In the genomic region with DNA sequence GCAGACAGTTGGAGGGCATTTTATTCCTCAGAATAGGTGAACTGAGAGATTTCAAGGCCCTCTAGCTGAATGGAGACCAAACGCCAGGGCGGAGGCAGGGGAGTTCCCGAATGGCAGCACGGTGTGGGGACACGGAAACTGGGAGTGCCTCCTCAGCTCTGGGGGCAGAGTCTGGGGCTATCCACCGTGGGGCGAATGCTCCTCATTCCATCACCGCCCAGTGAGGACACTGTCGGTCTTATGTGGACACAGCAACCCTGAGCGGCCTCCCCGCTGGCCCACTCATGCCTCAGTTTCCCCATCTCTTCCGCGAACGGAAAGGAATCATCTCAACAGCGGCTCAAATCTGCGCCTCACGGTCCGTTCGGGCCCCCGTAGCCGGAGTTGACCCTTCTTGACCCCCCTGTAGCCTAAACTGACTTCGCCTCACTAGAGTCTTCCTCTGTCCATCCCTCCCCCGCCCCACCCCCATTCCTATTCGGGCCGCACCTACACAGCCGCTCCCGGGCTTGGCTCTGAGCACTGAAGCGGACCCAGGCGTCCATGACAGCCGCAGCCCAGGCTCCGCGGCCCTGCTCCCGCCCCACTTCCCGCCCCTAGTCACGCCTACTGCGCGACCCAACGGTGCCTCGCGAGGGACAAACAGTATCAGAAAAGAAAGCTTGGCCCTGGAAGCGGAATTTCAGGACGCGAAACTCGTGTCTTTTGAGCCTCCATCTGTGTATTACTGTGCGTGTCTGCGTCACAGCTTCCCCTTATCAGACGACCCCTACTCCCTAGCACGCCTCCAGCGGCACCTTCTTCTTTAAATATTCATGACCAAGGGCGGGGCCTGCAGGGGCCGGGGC, we compare ENCODE assay signal across 1 cellular context.
TF ChIP-seq lines count a peak whose summit lies in the region.

A gene with protein sequence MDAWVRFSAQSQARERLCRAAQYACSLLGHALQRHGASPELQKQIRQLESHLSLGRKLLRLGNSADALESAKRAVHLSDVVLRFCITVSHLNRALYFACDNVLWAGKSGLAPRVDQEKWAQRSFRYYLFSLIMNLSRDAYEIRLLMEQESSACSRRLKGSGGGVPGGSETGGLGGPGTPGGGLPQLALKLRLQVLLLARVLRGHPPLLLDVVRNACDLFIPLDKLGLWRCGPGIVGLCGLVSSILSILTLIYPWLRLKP (minus strand): TSS at position 574 of the 848 bp plus-strand sequence. CDS start 29 bp downstream, at position 545.

TF ChIP-seq in HepG2, 621 proteins besides CTCF, POLR2A, EP300 and RAD21 (continued from another document and continues in another):
- TF ChIP-seq PRDM15 (CRISPR knock-in tag; IDR thresholded peaks at IDR 0.05) (0 out of 2 replicates have a peak, but pooled peaks have one; percentile 32), TBL1XR1 (IDR thresholded peaks at IDR 0.05; ENCODE audit: borderline replicate concordance, low read length, partially characterized antibody) (no peak), TGIF2 (CRISPR knock-in tag; IDR thresholded peaks at IDR 0.05) (peak; percentile 73; the same call in 1 of the 2 replicates), DNMT1 (CRISPR knock-in tag; IDR thresholded peaks at IDR 0.05) (no peak), PCBP2 (optimal IDR thresholded peaks at IDR 0.05; ENCODE audit: low read depth, low read length, poor library complexity, severe bottlenecking) (no peak), ZNF589 (CRISPR knock-in tag; conservative IDR thresholded peaks at IDR 0.05) (0 out of 2 replicates have a peak, but pooled peaks have one; percentile 12), ZNF337 (CRISPR knock-in tag; IDR thresholded peaks at IDR 0.05; ENCODE audit: borderline replicate concordance, low read depth) (no peak), CHD2 (IDR thresholded peaks at IDR 0.05; ENCODE audit: low read depth, low read length) (peak; percentile 92), ZNF577 (CRISPR knock-in tag; IDR thresholded peaks at IDR 0.05; ENCODE audit: borderline replicate concordance, low read depth) (no peak), ZNF18 (CRISPR knock-in tag; IDR thresholded peaks at IDR 0.05; ENCODE audit: insufficient replicate concordance) (no peak), ZNF205 (CRISPR knock-in tag; IDR thresholded peaks at IDR 0.05) (no peak), ZBTB21 (CRISPR knock-in tag; IDR thresholded peaks at IDR 0.05) (no peak), CCAR2 (optimal IDR thresholded peaks at IDR 0.05; ENCODE audit: low read depth, low read length) (no peak), PLRG1 (conservative IDR thresholded peaks at IDR 0.05) (no peak), USF2 (IDR thresholded peaks at IDR 0.05; ENCODE audit: low read depth, low read length) (no peak), USF2 (CRISPR knock-in tag; IDR thresholded peaks at IDR 0.05; ENCODE audit: borderline replicate concordance) (no peak), NR1H2 (CRISPR knock-in tag; IDR thresholded peaks at IDR 0.05; ENCODE audit: borderline replicate concordance, low read depth) (no peak), ZNF383 (CRISPR knock-in tag; IDR thresholded peaks at IDR 0.05; ENCODE audit: borderline replicate concordance) (no peak), ZNF749 (CRISPR knock-in tag; IDR thresholded peaks at IDR 0.05; ENCODE audit: borderline replicate concordance) (0 out of 2 replicates have a peak, but pooled peaks have one; percentile 31), GTF3A (CRISPR knock-in tag; conservative IDR thresholded peaks at IDR 0.05) (0 out of 2 replicates have a peak, but pooled peaks have one; percentile 60), NRL (CRISPR knock-in tag; IDR thresholded peaks at IDR 0.05; ENCODE audit: borderline replicate concordance) (peak; percentile 36; the same call in 1 of the 2 replicates), CREB1 (IDR thresholded peaks at IDR 0.05) (peak; percentile 45; the same call in 1 of the 2 replicates), CREB1 (CRISPR knock-in tag; IDR thresholded peaks at IDR 0.05) (peak; percentile 41; the same call in 1 of the 2 replicates), JUND (CRISPR knock-in tag; IDR thresholded peaks at IDR 0.05) (no peak), RXRA (CRISPR knock-in tag; IDR thresholded peaks at IDR 0.05) (0 out of 2 replicates have a peak, but pooled peaks have one; percentile 19), REPIN1 (CRISPR knock-in tag; IDR thresholded peaks at IDR 0.05; ENCODE audit: borderline replicate concordance, low read depth) (0 out of 2 replicates have a peak, but pooled peaks have one; percentile 7), ASH2L (IDR thresholded peaks at IDR 0.05; ENCODE audit: insufficient read length, low read depth, low read length) (peak; percentile 71), RELA (CRISPR knock-in tag; IDR thresholded peaks at IDR 0.05) (no peak), FIP1L1 (IDR thresholded peaks at IDR 0.05; ENCODE audit: borderline replicate concordance, insufficient read depth, low read depth, low read length) (no peak), ZNF431 (CRISPR knock-in tag; IDR thresholded peaks at IDR 0.05; ENCODE audit: borderline replicate concordance, low read depth) (no peak), ONECUT2 (CRISPR knock-in tag; IDR thresholded peaks at IDR 0.05) (no peak), IRF2 (CRISPR knock-in tag; IDR thresholded peaks at IDR 0.05) (peak; percentile 45; the same call in 1 of the 2 replicates), ZNF792 (CRISPR knock-in tag; IDR thresholded peaks at IDR 0.05) (0 out of 2 replicates have a peak, but pooled peaks have one; percentile 30), ZSCAN29 (CRISPR knock-in tag; conservative IDR thresholded peaks at IDR 0.05) (0 out of 2 replicates have a peak, but pooled peaks have one; percentile 57), ZNF773 (CRISPR knock-in tag; IDR thresholded peaks at IDR 0.05; ENCODE audit: borderline replicate concordance) (no peak), NR2F1 (CRISPR knock-in tag; IDR thresholded peaks at IDR 0.05) (peak in 1 of 2 experiments; percentile 34; a peak in 1 of 4 replicates), PHF20 (CRISPR knock-in tag; IDR thresholded peaks at IDR 0.05) (peak; percentile 76), AKAP8 (CRISPR knock-in tag; IDR thresholded peaks at IDR 0.05) (no peak), SRSF4 (IDR thresholded peaks at IDR 0.05; ENCODE audit: low read depth, low read length, poor library complexity, severe bottlenecking) (no peak), ZNF343 (CRISPR knock-in tag; IDR thresholded peaks at IDR 0.05) (no peak), AGO1 (IDR thresholded peaks at IDR 0.05; ENCODE audit: low read depth, low read length, poor library complexity, severe bottlenecking) (peak; percentile 11), SIN3B (IDR thresholded peaks at IDR 0.05; ENCODE audit: low read length) (peak; percentile 70), ZNF567 (CRISPR knock-in tag; IDR thresholded peaks at IDR 0.05; ENCODE audit: borderline replicate concordance) (no peak), SALL1 (CRISPR knock-in tag; IDR thresholded peaks at IDR 0.05) (peak; percentile 55), ZNF263 (CRISPR knock-in tag; IDR thresholded peaks at IDR 0.05) (0 out of 2 replicates have a peak, but pooled peaks have one; percentile 3), ZNF335 (CRISPR knock-in tag; IDR thresholded peaks at IDR 0.05) (0 out of 2 replicates have a peak, but pooled peaks have one; percentile 38), SATB2 (CRISPR knock-in tag; IDR thresholded peaks at IDR 0.05) (no peak)
- TF ChIP-seq, protein P1, sequence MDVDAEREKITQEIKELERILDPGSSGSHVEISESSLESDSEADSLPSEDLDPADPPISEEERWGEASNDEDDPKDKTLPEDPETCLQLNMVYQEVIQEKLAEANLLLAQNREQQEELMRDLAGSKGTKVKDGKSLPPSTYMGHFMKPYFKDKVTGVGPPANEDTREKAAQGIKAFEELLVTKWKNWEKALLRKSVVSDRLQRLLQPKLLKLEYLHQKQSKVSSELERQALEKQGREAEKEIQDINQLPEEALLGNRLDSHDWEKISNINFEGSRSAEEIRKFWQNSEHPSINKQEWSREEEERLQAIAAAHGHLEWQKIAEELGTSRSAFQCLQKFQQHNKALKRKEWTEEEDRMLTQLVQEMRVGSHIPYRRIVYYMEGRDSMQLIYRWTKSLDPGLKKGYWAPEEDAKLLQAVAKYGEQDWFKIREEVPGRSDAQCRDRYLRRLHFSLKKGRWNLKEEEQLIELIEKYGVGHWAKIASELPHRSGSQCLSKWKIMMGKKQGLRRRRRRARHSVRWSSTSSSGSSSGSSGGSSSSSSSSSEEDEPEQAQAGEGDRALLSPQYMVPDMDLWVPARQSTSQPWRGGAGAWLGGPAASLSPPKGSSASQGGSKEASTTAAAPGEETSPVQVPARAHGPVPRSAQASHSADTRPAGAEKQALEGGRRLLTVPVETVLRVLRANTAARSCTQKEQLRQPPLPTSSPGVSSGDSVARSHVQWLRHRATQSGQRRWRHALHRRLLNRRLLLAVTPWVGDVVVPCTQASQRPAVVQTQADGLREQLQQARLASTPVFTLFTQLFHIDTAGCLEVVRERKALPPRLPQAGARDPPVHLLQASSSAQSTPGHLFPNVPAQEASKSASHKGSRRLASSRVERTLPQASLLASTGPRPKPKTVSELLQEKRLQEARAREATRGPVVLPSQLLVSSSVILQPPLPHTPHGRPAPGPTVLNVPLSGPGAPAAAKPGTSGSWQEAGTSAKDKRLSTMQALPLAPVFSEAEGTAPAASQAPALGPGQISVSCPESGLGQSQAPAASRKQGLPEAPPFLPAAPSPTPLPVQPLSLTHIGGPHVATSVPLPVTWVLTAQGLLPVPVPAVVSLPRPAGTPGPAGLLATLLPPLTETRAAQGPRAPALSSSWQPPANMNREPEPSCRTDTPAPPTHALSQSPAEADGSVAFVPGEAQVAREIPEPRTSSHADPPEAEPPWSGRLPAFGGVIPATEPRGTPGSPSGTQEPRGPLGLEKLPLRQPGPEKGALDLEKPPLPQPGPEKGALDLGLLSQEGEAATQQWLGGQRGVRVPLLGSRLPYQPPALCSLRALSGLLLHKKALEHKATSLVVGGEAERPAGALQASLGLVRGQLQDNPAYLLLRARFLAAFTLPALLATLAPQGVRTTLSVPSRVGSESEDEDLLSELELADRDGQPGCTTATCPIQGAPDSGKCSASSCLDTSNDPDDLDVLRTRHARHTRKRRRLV (CRISPR knock-in tag; IDR thresholded peaks at IDR 0.05) = peak; percentile 65; the same call in 1 of the 2 replicates
- TF ChIP-seq, protein P2, sequence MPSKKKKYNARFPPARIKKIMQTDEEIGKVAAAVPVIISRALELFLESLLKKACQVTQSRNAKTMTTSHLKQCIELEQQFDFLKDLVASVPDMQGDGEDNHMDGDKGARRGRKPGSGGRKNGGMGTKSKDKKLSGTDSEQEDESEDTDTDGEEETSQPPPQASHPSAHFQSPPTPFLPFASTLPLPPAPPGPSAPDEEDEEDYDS (CRISPR knock-in tag; IDR thresholded peaks at IDR 0.05) = peak; percentile 12; the same call in 1 of the 2 replicates
